ENCODE assay signal across 23 cellular contexts in genomic region chr2:112008910-112009485, GRCh38.
"Had no signal": no experiment of that assay in that cellular context is flagged by ENCODE, and none has a peak within 500 bp of the region (broad histone marks: within the 10 kb centered on the region; RNA-seq: fewer than 3 reads in every experiment).

No MANE protein-coding gene starts in this region.

- H3K4me2 ChIP-seq: SK-N-SH had no signal

- H3K9ac ChIP-seq: SK-N-SH had no signal

- H3K9me3 ChIP-seq: MG63, SJSA1, SK-N-SH had no signal

- H3K36me3 ChIP-seq: MG63, SJSA1 had no signal

- FAIRE-seq: RCC 7860 had no signal

- H3K4me1 ChIP-seq: SJSA1 had no signal

- DNase-seq: Karpas-422, KG1, MG63, NCI-H1092 treated with DMSO at 0.1 percent for 48 hours, NCI-H1436, NCI-H187, NCI-H2029, NCI-H2081 treated with DMSO at 0.1 percent for 48 hours, NCI-H2171, NCI-H226, NCI-H446, NCI-H510A, NCI-H524 treated with DMSO at 0.1 percent for 48 hours, NCI-H69, NCI-H774, Right ventricle myocardium superior, RPMI8226, SIG-M5, SK-N-SH, SW 1271, T-cell had no signal

- H3K27ac ChIP-seq: SJSA1 had no signal

- ATAC-seq: T-cell had no signal

- H3K27me3 ChIP-seq: MG63 had no signal

- H3K4me3 ChIP-seq: MG63, SJSA1 had no signal
